ENCODE assay signal across 1 cellular context in genomic region chr16:89711601-89712475, GRCh38.
TF ChIP-seq lines count a peak whose summit lies in the region.

No MANE protein-coding gene starts in this region.

TF ChIP-seq in SK-N-SH, 30 proteins besides CTCF, POLR2A, EP300 and RAD21 (continued from another document):
- TF ChIP-seq ZBTB33 (IDR thresholded peaks at IDR 0.05; ENCODE audit: borderline replicate concordance, low read depth) (no peak), FOXJ3 (CRISPR knock-in tag; IDR thresholded peaks at IDR 0.05) (no peak), REST (IDR thresholded peaks at IDR 0.05; ENCODE audit: low read depth, low read length) (no peak), NRF1 (IDR thresholded peaks at IDR 0.05; ENCODE audit: low read depth, low read length) (no peak), TEAD4 (IDR thresholded peaks at IDR 0.05; ENCODE audit: borderline replicate concordance, insufficient read depth) (no peak), PBX3 (IDR thresholded peaks at IDR 0.05) (no peak), YY1 (IDR thresholded peaks at IDR 0.05; ENCODE audit: low read depth) (peak; percentile 55; the same call in 1 of the 2 replicates), MXI1 (IDR thresholded peaks at IDR 0.05; ENCODE audit: low read depth, low read length) (peak; percentile 96), EZH2phosphoT487 (IDR thresholded peaks at IDR 0.05; ENCODE audit: borderline replicate concordance, low read depth) (no peak), GABPA (IDR thresholded peaks at IDR 0.05; ENCODE audit: low read depth) (no peak), SMC3 (IDR thresholded peaks at IDR 0.05; ENCODE audit: low read depth, low read length) (no peak), SIN3A (IDR thresholded peaks at IDR 0.05; ENCODE audit: borderline replicate concordance, low read depth, low read length) (peak; percentile 56; the same call in 1 of the 2 replicates), USF2 (IDR thresholded peaks at IDR 0.05; ENCODE audit: borderline replicate concordance, low read depth, low read length) (no peak)
TF ChIP-seq in SK-N-SH: peak in this region for 5.
